13 cellular contexts compared by ENCODE assay signal in genomic region chr20:57434390-57434700, GRCh38. TPM values are rescaled to one million over a fixed set of nuclear protein-coding genes. Genes with fewer than 3 reads are reported as not detected.
A peak's percentile ranks its signal among the peaks of the same experiment; 100 is the strongest.
DNase-seq lines count a peak whose midpoint lies in the region; ATAC-seq, FAIRE-seq and TF ChIP-seq lines count a peak whose summit lies in the region.
"Had no signal": no experiment of that assay in that cellular context is flagged by ENCODE, and none has a peak within 500 bp of the region (broad histone marks: within the 10 kb centered on the region; RNA-seq: fewer than 3 reads in every experiment).

No MANE protein-coding gene starts in this region.

- H3K36me3 ChIP-seq in Karpas-422 (ENCODE audit: insufficient read depth, low read length) (no peaks in the 10 kb centered on the region), K562 (ENCODE audit: control insufficient read depth, insufficient read depth, low read length) (no peaks in the 10 kb centered on the region), gastrocnemius medialis (no peaks in the 10 kb centered on the region)

- no peaks in the 10 kb centered on the region for H3K27me3 Mint-ChIP-seq in activated naive CD4-positive, alpha-beta T cell treated with anti-CD3 and anti-CD28 coated beads for 36 hours (ENCODE audit: low read depth)

- H3K4me2 ChIP-seq in Karpas-422 (ENCODE audit: low read depth, low read length, poor library complexity, severe bottlenecking) (no peak overlapping the region), K562 (ENCODE audit: insufficient read depth, low read length) (no peak overlapping the region)

- H3K27me3 ChIP-seq in Karpas-422 (ENCODE audit: low read length) (no peaks in the 10 kb centered on the region), K562 (ENCODE audit: control insufficient read depth in 2 of 2, insufficient read depth in 2 of 2, low read length in 2 of 2) (no peaks in the 10 kb centered on the region), gastrocnemius medialis (no peaks in the 10 kb centered on the region)

- no peak for TF ChIP-seq EP300 in K562 (IDR thresholded peaks at IDR 0.05; ENCODE audit: low read length)

- H3K27ac ChIP-seq in Karpas-422 (ENCODE audit: low read length) (no peak overlapping the region), K562 (ENCODE audit: extremely low read depth, low read depth, low read length) (no peak overlapping the region), gastrocnemius medialis (peak overlapping the region; percentile 70 to 97 (median 85))
- H3K27ac ChIP-seq: C4-2B, parathyroid adenoma had no signal

- no peaks in the 10 kb centered on the region for H3K9me2 ChIP-seq in Karpas-422 (replicated peaks; ENCODE audit: insufficient read depth, low read length)

- 87% methylated on average over 9 of the region's 9 CpGs for WGBS in K562 (ENCODE audit: insufficient coverage, low coverage, missing lambda C conversion rate)

- FAIRE-seq in K562 (lab: Jason Lieb, UNC): no peak
- FAIRE-seq: GM18507 had no signal

- DNase-seq in activated naive CD4-positive, alpha-beta T cell treated with anti-CD3 and anti-CD28 coated beads for 36 hours: peak; percentile 42
- DNase-seq in activated naive CD4-positive, alpha-beta T cell treated with Interleukin-2 at 50 U/mL for 16 hours: no peak
- DNase-seq in Karpas-422 (peak; percentile 71), K562 (ENCODE audit: extremely low read depth in 1 of 4, low spot score in 3 of 4) (no peak), gastrocnemius medialis (no peak), NCI-H2227 treated with DMSO at 0.1 percent for 48 hours (lab: John Stamatoyannopoulos, UW) (no peak), left colon (no peak), NCI-H1417 treated with DMSO at 0.1 percent for 48 hours (lab: John Stamatoyannopoulos, UW) (no peak)
- DNase-seq: effector CD8-positive, alpha-beta T cell; NCI-H1417 had no signal

- intact Hi-C loops in activated naive CD4-positive, alpha-beta T cell treated with anti-CD3 and anti-CD28 coated beads for 36 hours (cut with micrococcal nuclease): no loop called here
- intact Hi-C loops in K562 (cut with micrococcal nuclease) (no loop called here), gastrocnemius medialis (cut with DNase I; ENCODE audit: low total_unique reads) (no loop called here), left colon (cut with DNase I, micrococcal nuclease) (loop anchor here in 1 of 2 donors (10.0 kb wide), 1 partner anchor 60 kb away; no protein-coding TSS in a partner anchor)

- H3K79me2 ChIP-seq in Karpas-422 (ENCODE audit: low read length) (no peaks in the 10 kb centered on the region), K562 (ENCODE audit: control insufficient read depth, insufficient read depth, low read length) (no peaks in the 10 kb centered on the region)
- H3K79me2 ChIP-seq: parathyroid adenoma had no signal

- BruUV-seq in K562 (replicated peaks; lab: Mats Ljungman, UMichigan): no TSS peak

- no peak for TF ChIP-seq CTCF in K562 (IDR thresholded peaks at IDR 0.05 in 2 of 3, conservative IDR thresholded peaks at IDR 0.05 in 1 of 3; ENCODE audit: insufficient read depth in 2 of 3, low read depth in 1 of 3, low read length in 3 of 3)
- peak in 1 of 5 experiments; percentile 21 for TF ChIP-seq CTCF in gastrocnemius medialis (IDR thresholded peaks at IDR 0.05 in 4 of 5, conservative IDR thresholded peaks at IDR 0.05 in 1 of 5)

- H3K4me1 Mint-ChIP-seq in activated naive CD4-positive, alpha-beta T cell treated with anti-CD3 and anti-CD28 coated beads for 36 hours (ENCODE audit: low read depth): peaks cover 57% of the 10 kb centered on the region

- CTCF ChIA-PET in activated naive CD4-positive, alpha-beta T cell treated with anti-CD3 and anti-CD28 coated beads for 36 hours (lab: Charles Lee): interaction anchor here (0.6 to 1.9 kb wide), 8 partner anchors 10 to 194 kb away, joined by 3 to 6 read pairs (median 3); no protein-coding TSS in a partner anchor
- CTCF ChIA-PET in K562 (lab: Yijun Ruan, JAX; ENCODE audit: low intra/inter-chr PET ratio): no interaction called here

- no peak overlapping the region for H3K4me3 Mint-ChIP-seq in activated naive CD4-positive, alpha-beta T cell treated with anti-CD3 and anti-CD28 coated beads for 36 hours

- in situ Hi-C loops in K562 (cut with MboI) (no loop called here), gastrocnemius medialis (cut with MboI; ENCODE audit: low sequenced_read_pairs in 4 of 4) (no loop called here)

- H3K9ac ChIP-seq in Karpas-422 (ENCODE audit: low read length): peak overlapping the region; percentile 7; the same call in 1 of the 2 replicates
- H3K9ac ChIP-seq in K562 (ENCODE audit: insufficient read depth in 1 of 2, low read depth in 2 of 2, low read length in 2 of 2): no peak overlapping the region; a peak in 1 of 4 replicates
- H3K9ac ChIP-seq: parathyroid adenoma had no signal

- H2AFZ ChIP-seq in Karpas-422 (ENCODE audit: low read length) (no peak overlapping the region), K562 (ENCODE audit: low read depth, low read length) (peak overlapping the region; percentile 14; the same call in 1 of the 2 replicates)
- H2AFZ ChIP-seq: parathyroid adenoma had no signal

- peaks cover 52% of the 10 kb centered on the region for H3K4me1 ChIP-seq in Karpas-422 (ENCODE audit: low read length)
- peaks cover 39 to 44% of the 10 kb centered on the region in 2 experiments for H3K4me1 ChIP-seq in K562 (replicated peaks in 1 of 2; ENCODE audit: control insufficient read depth in 2 of 2, insufficient read depth in 2 of 2, low read length in 2 of 2)
- H3K4me1 ChIP-seq in gastrocnemius medialis: peaks cover 51 to 53% of the 10 kb centered on the region in 2 donors
- H3K4me1 ChIP-seq: parathyroid adenoma had no signal

- no peaks in the 10 kb centered on the region for H3K36me3 Mint-ChIP-seq in activated naive CD4-positive, alpha-beta T cell treated with anti-CD3 and anti-CD28 coated beads for 36 hours (ENCODE audit: low read depth)

- H3K27ac Mint-ChIP-seq in activated naive CD4-positive, alpha-beta T cell treated with anti-CD3 and anti-CD28 coated beads for 36 hours: no peak overlapping the region

- TF ChIP-seq POLR2A in K562 (conservative IDR thresholded peaks at IDR 0.05) (no peak), gastrocnemius medialis (IDR thresholded peaks at IDR 0.05) (no peak)

- no peak overlapping the region for H3K4me3 ChIP-seq in Karpas-422 (ENCODE audit: low read length)
- no peak overlapping the region for H3K4me3 ChIP-seq in K562
- no peak overlapping the region for H3K4me3 ChIP-seq in gastrocnemius medialis

- no peaks in the 10 kb centered on the region for H3K9me3 Mint-ChIP-seq in activated naive CD4-positive, alpha-beta T cell treated with anti-CD3 and anti-CD28 coated beads for 36 hours

- H3K9me3 ChIP-seq in Karpas-422 (ENCODE audit: low read length): no peaks in the 10 kb centered on the region
- no peaks in the 10 kb centered on the region for H3K9me3 ChIP-seq in K562 (replicated peaks; ENCODE audit: control insufficient read depth, insufficient read depth, low read depth, low read length)
- H3K9me3 ChIP-seq in gastrocnemius medialis: no peaks in the 10 kb centered on the region

- ATAC-seq in K562 (no peak), gastrocnemius medialis (no peak), left colon (no peak)

- TF ChIP-seq RAD21 in K562 (CRISPR knock-in tag; conservative IDR thresholded peaks at IDR 0.05 in 1 of 2, IDR thresholded peaks at IDR 0.05 in 1 of 2): no peak

- H4K20me1 ChIP-seq in Karpas-422 (ENCODE audit: insufficient read depth, low read depth, low read length): no peaks in the 10 kb centered on the region
- no peaks in the 10 kb centered on the region for H4K20me1 ChIP-seq in K562 (replicated peaks; ENCODE audit: control insufficient read depth, insufficient read depth, low read length)

- POLR2A ChIA-PET in K562 (lab: Yijun Ruan, JAX): interaction anchor here (1.1 kb wide), 1 partner anchor 16 kb away, joined by 3 read pairs; no protein-coding TSS in a partner anchor

- no peaks in the 10 kb centered on the region for H3K9me1 ChIP-seq in K562 (ENCODE audit: control insufficient read depth, insufficient read depth, low read length)

TF ChIP-seq in K562, 482 proteins besides CTCF, POLR2A, EP300 and RAD21 (continues in another document):
- TF ChIP-seq SRF (CRISPR knock-in tag; IDR thresholded peaks at IDR 0.05): no peak
- TF ChIP-seq, protein P1, sequence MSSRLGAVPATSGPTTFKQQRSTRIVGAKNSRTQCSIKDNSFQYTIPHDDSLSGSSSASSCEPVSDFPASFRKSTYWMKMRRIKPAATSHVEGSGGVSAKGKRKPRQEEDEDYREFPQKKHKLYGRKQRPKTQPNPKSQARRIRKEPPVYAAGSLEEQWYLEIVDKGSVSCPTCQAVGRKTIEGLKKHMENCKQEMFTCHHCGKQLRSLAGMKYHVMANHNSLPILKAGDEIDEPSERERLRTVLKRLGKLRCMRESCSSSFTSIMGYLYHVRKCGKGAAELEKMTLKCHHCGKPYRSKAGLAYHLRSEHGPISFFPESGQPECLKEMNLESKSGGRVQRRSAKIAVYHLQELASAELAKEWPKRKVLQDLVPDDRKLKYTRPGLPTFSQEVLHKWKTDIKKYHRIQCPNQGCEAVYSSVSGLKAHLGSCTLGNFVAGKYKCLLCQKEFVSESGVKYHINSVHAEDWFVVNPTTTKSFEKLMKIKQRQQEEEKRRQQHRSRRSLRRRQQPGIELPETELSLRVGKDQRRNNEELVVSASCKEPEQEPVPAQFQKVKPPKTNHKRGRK (tag; IDR thresholded peaks at IDR 0.05): no peak
- no peak for TF ChIP-seq MTF1 (CRISPR knock-in tag; IDR thresholded peaks at IDR 0.05; ENCODE audit: borderline replicate concordance)

RNA-seq across cellular contexts. Expression of gene RBM38, which starts 43.1 kb away (rescaled TPM):
- total RNA-seq in activated naive CD4-positive, alpha-beta T cell treated with anti-CD3 and anti-CD28 coated beads for 36 hours: 10 to 100 TPM; 60.3 to 63.1 TPM
- total RNA-seq in Karpas-422 (2014; rRNA removed; shearing (Covaris generic); ENCODE audit: low replicate concordance): 261 and 436 TPM in 2 replicates
- total RNA-seq in K562 (2011; cell fraction: chromatin; rRNA removed; ENCODE audit: low replicate concordance): 13.6 and 33.0 TPM in 2 replicates
- total RNA-seq in K562 (2011; cell fraction: nucleolus; rRNA removed): 29.3 and 29.4 TPM in 2 replicates
- 21.9 and 24.7 TPM in 2 replicates for total RNA-seq in K562 (2011; cell fraction: nucleoplasm; rRNA removed)
- 63.6 and 74.0 TPM in 2 replicates for total RNA-seq in K562 (2014; rRNA removed)
- total RNA-seq in K562 (2014; rRNA removed; fragmentation: Illumina TruSeq; extraction: Trizol): 10.9 and 12.3 TPM in 2 replicates
- total RNA-seq in K562 (2015; rRNA removed; fragmentation: Illumina TruSeq; extraction: Trizol): 33.9 and 36.1 TPM in 2 replicates
- total RNA-seq in K562 (2021): 82.4 and 83.4 TPM in 2 replicates
- polyA plus RNA-seq in K562 (2011; rRNA removed): 31.9 and 33.2 TPM in 2 replicates
- polyA plus RNA-seq in K562 (2011; cell fraction: cytosol; rRNA removed): 44.2 and 145 TPM in 2 replicates
- 29.1 and 66.0 TPM in 2 replicates for polyA plus RNA-seq in K562 (2011; cell fraction: nucleus; rRNA removed)
- 54.8 and 56.8 TPM in 2 replicates for polyA plus RNA-seq in K562 (2012)
- 22.5 and 55.0 TPM in 2 replicates for polyA plus RNA-seq in K562 (2014; fragmentation: Illumina TruSeq; extraction: Trizol)
- polyA plus RNA-seq in K562 (2014; fragmentation: Nextera tagmentation; extraction: Ambion mirVana): under 1 TPM; 0.28 to 0.39 TPM
- 79.6 and 84.1 TPM in 2 replicates for polyA plus RNA-seq in K562 (2014; rRNA removed)
- polyA minus RNA-seq in K562 (2011; rRNA and poly(A)+ RNA removed): 7.0 and 14.2 TPM in 2 replicates
- 35.7 and 38.9 TPM in 2 replicates for polyA minus RNA-seq in K562 (2011; cell fraction: cytosol; rRNA and poly(A)+ RNA removed)
- polyA minus RNA-seq in K562 (2011; cell fraction: nucleus; rRNA and poly(A)+ RNA removed): 8.0 and 10.9 TPM in 2 replicates
- total RNA-seq in gastrocnemius medialis: 100 to 1,000 TPM in 3 of 4 donors, 10 to 100 TPM in 1; 56.7 to 229 (median 177) TPM
- total RNA-seq in left colon: 10 to 100 TPM; 26.9 to 44.8 TPM

Comparison
In these comparisons a context has a peak if more than half of its experiments do, and no peak if none do; other contexts are left out.
1. DNase-seq: peak in activated naive CD4-positive, alpha-beta T cell treated with anti-CD3 and anti-CD28 coated beads for 36 hours (single experiment) and Karpas-422 (single experiment); none in activated naive CD4-positive, alpha-beta T cell treated with Interleukin-2 at 50 U/mL for 16 hours (single experiment), K562 (0 of 4), gastrocnemius medialis (0 of 2), NCI-H2227 treated with DMSO at 0.1 percent for 48 hours (single experiment), left colon (0 of 2) and NCI-H1417 treated with DMSO at 0.1 percent for 48 hours (single experiment).
2. H3K27ac ChIP-seq: peak in gastrocnemius medialis (4 of 4); none in Karpas-422 (single experiment) and K562 (single experiment).